25 cellular contexts compared by ENCODE assay signal in the genomic region with DNA sequence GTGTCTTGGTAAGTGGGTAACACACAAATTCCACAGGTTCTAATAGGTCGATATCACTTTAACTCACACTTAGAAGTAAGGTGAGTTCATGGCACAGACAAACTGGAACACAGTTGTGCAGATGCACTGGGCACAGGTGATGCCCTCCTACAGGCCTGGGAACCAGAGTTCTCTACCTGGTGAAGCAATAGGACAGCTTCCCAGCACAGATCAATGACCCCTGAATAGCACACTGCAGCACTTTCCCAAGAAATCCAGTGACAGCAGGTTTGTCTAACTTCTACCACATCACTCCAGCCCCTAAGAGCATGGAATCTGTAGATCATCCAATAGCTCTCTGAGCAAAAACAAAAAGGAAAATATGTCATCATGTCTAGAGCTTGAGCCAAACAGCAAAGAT.
"Had no signal": no experiment of that assay in that cellular context is flagged by ENCODE, and none has a peak within 500 bp of the region (broad histone marks: within the 10 kb centered on the region; RNA-seq: fewer than 3 reads in every experiment).

No MANE protein-coding gene starts in this region.

- ATAC-seq: activated T-cell treated with anti-CD3 and anti-CD28 coated beads, Interleukin-2, amount 50 U/mL, for 4 hours; Panc1 had no signal

- H3K4me1 Mint-ChIP-seq: brain had no signal

- H3K27ac Mint-ChIP-seq: activated CD4-positive, alpha-beta memory T cell treated with anti-CD3 and anti-CD28 coated beads for 36 hours; activated naive CD4-positive, alpha-beta T cell treated with anti-CD3 and anti-CD28 coated beads, Interleukin-2, amount 50 U/mL, for 24 hours; activated naive CD8-positive, alpha-beta T cell treated with anti-CD3 and anti-CD28 coated beads, Interleukin-2, amount 10 ng/mL, durations not matched to agents 7 days and 5 days; activated T-helper 1 cell treated with anti-CD3 and anti-CD28 coated beads, Interleukin-12 subunit alpha, Interleukin-12 subunit beta, Interleukin-2, Interleukin-4 antibody, amounts not matched to agents 30 ng/mL and 10 ng/mL and 1 ng/mL, durations not matched to agents 14 hours and 24 hours and 36 hours; brain; T-helper 1 cell treated with Interleukin-12 subunit alpha and Interleukin-12 subunit beta and Interleukin-4 antibody, amounts not matched to agents 30 μg/mL and 1 μg/mL, for 36 hours; T-helper 2 cell treated with Interferon-gamma antibody and Interleukin-4, amounts not matched to agents 5 μg/mL and 100 μg/mL, for 36 hours had no signal

- H3K36me3 ChIP-seq: SJCRH30 had no signal

- H3K4me1 ChIP-seq: SJCRH30 had no signal

- H3K27me3 ChIP-seq: adrenal gland, SJCRH30 had no signal

- H3K4me3 ChIP-seq: adrenal gland, SJCRH30, SK-N-MC had no signal

- H3K9me3 ChIP-seq: adrenal gland, SJCRH30 had no signal

- DNase-seq: activated CD4-positive, alpha-beta memory T cell treated with anti-CD3 and anti-CD28 coated beads for 36 hours; activated CD4-positive, alpha-beta T cell treated with anti-CD3 and anti-CD28 coated beads, Interleukin-2, amount 50 U/mL, for 1 hour; activated CD8-positive, alpha-beta memory T cell treated with anti-CD3 and anti-CD28 coated beads, Interleukin-2, amount 50 U/mL, for 4 hours; activated naive CD8-positive, alpha-beta T cell treated with anti-CD3 and anti-CD28 coated beads, Interleukin-2, amount 10 ng/mL, durations not matched to agents 7 days and 5 days; activated T-cell treated with anti-CD3 and anti-CD28 coated beads for 4 hours; activated T-cell treated with anti-CD3 and anti-CD28 coated beads, Interleukin-2, amount 50 U/mL, for 4 hours; adrenal gland; central memory CD4-positive, alpha-beta T cell; Karpas-422; KBM-7; NCI-H1105; NCI-H1417 treated with DMSO at 0.1 percent for 48 hours; NCI-H1930; NCI-H2081 treated with DMSO at 0.1 percent for 48 hours; NCI-H345; NCI-H524 treated with DMSO at 0.1 percent for 48 hours; SHP77; SJCRH30 had no signal

- H3K36me3 Mint-ChIP-seq: activated naive CD4-positive, alpha-beta T cell treated with anti-CD3 and anti-CD28 coated beads, Interleukin-2, amount 50 U/mL, for 24 hours; brain had no signal

- H3K9me3 Mint-ChIP-seq: activated CD4-positive, alpha-beta memory T cell treated with anti-CD3 and anti-CD28 coated beads for 36 hours; activated naive CD4-positive, alpha-beta T cell treated with anti-CD3 and anti-CD28 coated beads, Interleukin-2, amount 50 U/mL, for 24 hours; activated naive CD8-positive, alpha-beta T cell treated with anti-CD3 and anti-CD28 coated beads, Interleukin-2, amount 10 ng/mL, durations not matched to agents 7 days and 5 days; activated T-cell treated with anti-CD3 and anti-CD28 coated beads, Interleukin-2, amount 50 U/mL, for 4 hours; brain; T-helper 1 cell treated with Interleukin-12 subunit alpha and Interleukin-12 subunit beta and Interleukin-4 antibody, amounts not matched to agents 30 μg/mL and 1 μg/mL, for 36 hours; T-helper 2 cell treated with Interferon-gamma antibody and Interleukin-4, amounts not matched to agents 5 μg/mL and 100 μg/mL, for 36 hours had no signal

- H3K4me3 Mint-ChIP-seq: activated CD4-positive, alpha-beta memory T cell treated with anti-CD3 and anti-CD28 coated beads for 36 hours; activated naive CD4-positive, alpha-beta T cell treated with anti-CD3 and anti-CD28 coated beads, Interleukin-2, amount 50 U/mL, for 24 hours; activated naive CD8-positive, alpha-beta T cell treated with anti-CD3 and anti-CD28 coated beads, Interleukin-2, amount 10 ng/mL, durations not matched to agents 7 days and 5 days; activated T-cell treated with anti-CD3 and anti-CD28 coated beads, Interleukin-2, amount 50 U/mL, for 4 hours; activated T-helper 1 cell treated with anti-CD3 and anti-CD28 coated beads, Interleukin-12 subunit alpha, Interleukin-12 subunit beta, Interleukin-2, Interleukin-4 antibody, amounts not matched to agents 30 ng/mL and 10 ng/mL and 1 ng/mL, durations not matched to agents 14 hours and 24 hours and 36 hours; brain; T-helper 1 cell treated with Interleukin-12 subunit alpha and Interleukin-12 subunit beta and Interleukin-4 antibody, amounts not matched to agents 30 μg/mL and 1 μg/mL, for 36 hours; T-helper 2 cell treated with Interferon-gamma antibody and Interleukin-4, amounts not matched to agents 5 μg/mL and 100 μg/mL, for 36 hours had no signal

- H3K27me3 Mint-ChIP-seq: activated naive CD4-positive, alpha-beta T cell treated with anti-CD3 and anti-CD28 coated beads, Interleukin-2, amount 50 U/mL, for 24 hours; brain had no signal
